ENCODE assay signal across 1 cellular context in genomic region chr3:45387636-45388348, GRCh38.
A peak's percentile ranks its signal among the peaks of the same experiment; 100 is the strongest.
TF ChIP-seq lines count a peak whose summit lies in the region.

No MANE protein-coding gene starts in this region.

TF ChIP-seq in K562, 482 proteins besides CTCF, POLR2A, EP300 and RAD21 (continued from another document and continues in another):
- TF ChIP-seq CSDE1 (IDR thresholded peaks at IDR 0.05): no peak
- TF ChIP-seq E2F6 (IDR thresholded peaks at IDR 0.05; ENCODE audit: borderline replicate concordance in 1 of 2, extremely low read depth in 1 of 2, insufficient read depth in 1 of 2, insufficient read length in 1 of 2, low read depth in 1 of 2, low read length in 1 of 2, poor library complexity in 1 of 2, severe bottlenecking in 1 of 2): no peak
- no peak for TF ChIP-seq SOX6 (IDR thresholded peaks at IDR 0.05)
- TF ChIP-seq SRSF7 (optimal IDR thresholded peaks at IDR 0.05; ENCODE audit: low read depth, low read length): no peak
- 0 out of 2 replicates have a peak, but pooled peaks have one; percentile 13 for TF ChIP-seq DPF2 (IDR thresholded peaks at IDR 0.05)
- TF ChIP-seq NCOA1 (IDR thresholded peaks at IDR 0.05; ENCODE audit: low read depth): no peak
- no peak for TF ChIP-seq RBM39 (optimal IDR thresholded peaks at IDR 0.05; ENCODE audit: low read depth, low read length)
- TF ChIP-seq MTF1 (CRISPR knock-in tag; IDR thresholded peaks at IDR 0.05; ENCODE audit: borderline replicate concordance): no peak
- no peak for TF ChIP-seq CREB1 (IDR thresholded peaks at IDR 0.05)
- no peak for TF ChIP-seq CREB1 (CRISPR knock-in tag; IDR thresholded peaks at IDR 0.05)
- TF ChIP-seq PREB (CRISPR knock-in tag; IDR thresholded peaks at IDR 0.05): 0 out of 2 replicates have a peak, but pooled peaks have one; percentile 50
- TF ChIP-seq TRIM28 (IDR thresholded peaks at IDR 0.05): peak; percentile 51; the same call in 1 of the 2 replicates
- TF ChIP-seq MAFG (tag; conservative IDR thresholded peaks at IDR 0.05): peak; percentile 32; the same call in 1 of the 2 replicates
- TF ChIP-seq CEBPZ (IDR thresholded peaks at IDR 0.05; ENCODE audit: borderline replicate concordance, low read depth, low read length): no peak
- no peak for TF ChIP-seq ELK3 (CRISPR knock-in tag; IDR thresholded peaks at IDR 0.05)
- TF ChIP-seq ZKSCAN1 (IDR thresholded peaks at IDR 0.05; ENCODE audit: low read depth, low read length): no peak
- TF ChIP-seq DACH1 (IDR thresholded peaks at IDR 0.05; ENCODE audit: partially characterized antibody): no peak
- TF ChIP-seq ZBTB7A (IDR thresholded peaks at IDR 0.05; ENCODE audit: borderline replicate concordance, control insufficient read depth, low read depth, low read length): no peak
- TF ChIP-seq ETV6 (IDR thresholded peaks at IDR 0.05; ENCODE audit: borderline replicate concordance in 1 of 2, low read depth in 2 of 2, low read length in 1 of 2): no peak
- TF ChIP-seq ETV6 (CRISPR knock-in tag; IDR thresholded peaks at IDR 0.05; ENCODE audit: borderline replicate concordance): no peak
- TF ChIP-seq GTF3C2 (IDR thresholded peaks at IDR 0.05; ENCODE audit: borderline replicate concordance, extremely low read depth, insufficient read length): peak; percentile 43
- 0 out of 2 replicates have a peak, but pooled peaks have one; percentile 26 for TF ChIP-seq MAFK (IDR thresholded peaks at IDR 0.05; ENCODE audit: low read length)
- no peak for TF ChIP-seq POLR2B (IDR thresholded peaks at IDR 0.05; ENCODE audit: low read depth, partially characterized antibody)
- no peak for TF ChIP-seq NCOA6 (IDR thresholded peaks at IDR 0.05)
- no peak for TF ChIP-seq ZNF695 (CRISPR knock-in tag; IDR thresholded peaks at IDR 0.05)
- no peak for TF ChIP-seq SP2 (IDR thresholded peaks at IDR 0.05; ENCODE audit: extremely low read depth, low read depth, low read length, poor library complexity, severe bottlenecking)
- no peak for TF ChIP-seq SMC3 (conservative IDR thresholded peaks at IDR 0.05; ENCODE audit: insufficient read depth, low read depth, low read length)
- TF ChIP-seq THRB (CRISPR knock-in tag; conservative IDR thresholded peaks at IDR 0.05): no peak
- TF ChIP-seq ZNF165 (CRISPR knock-in tag; IDR thresholded peaks at IDR 0.05; ENCODE audit: borderline replicate concordance): no peak
- no peak for TF ChIP-seq RBM14 (IDR thresholded peaks at IDR 0.05; ENCODE audit: borderline replicate concordance, insufficient read depth, low read depth, low read length)
- TF ChIP-seq ZNF609 (CRISPR knock-in tag; IDR thresholded peaks at IDR 0.05; ENCODE audit: borderline replicate concordance): no peak
- TF ChIP-seq ZHX1 (conservative IDR thresholded peaks at IDR 0.05; ENCODE audit: low read length): no peak
- no peak for TF ChIP-seq NR2F6 (CRISPR knock-in tag; IDR thresholded peaks at IDR 0.05)
- no peak for TF ChIP-seq NFXL1 (CRISPR knock-in tag; IDR thresholded peaks at IDR 0.05)
- no peak for TF ChIP-seq ZBTB34 (CRISPR knock-in tag; IDR thresholded peaks at IDR 0.05)
- TF ChIP-seq MLLT1 (IDR thresholded peaks at IDR 0.05): no peak
- TF ChIP-seq NR2C2 (CRISPR knock-in tag; IDR thresholded peaks at IDR 0.05): no peak
- TF ChIP-seq NR2C2 (tag; IDR thresholded peaks at IDR 0.05): no peak
- no peak for TF ChIP-seq ZNF124 (CRISPR knock-in tag; IDR thresholded peaks at IDR 0.05)
